In genomic region chr11:4185561-4185960, GRCh38 we compare ENCODE assay signal across 15 cellular contexts.
DNase-seq lines count a peak whose midpoint lies in the region; ATAC-seq and TF ChIP-seq lines count a peak whose summit lies in the region.
"Had no signal": no experiment of that assay in that cellular context is flagged by ENCODE, and none has a peak within 500 bp of the region (broad histone marks: within the 10 kb centered on the region; RNA-seq: fewer than 3 reads in every experiment).

No MANE protein-coding gene starts in this region.

- CTCF ChIA-PET in activated CD8-positive, alpha-beta T cell treated with anti-CD3 and anti-CD28 coated beads, Interleukin-2, amount 10 ng/mL, durations not matched to agents 7 days and 5 days (lab: Charles Lee): interaction anchor here (3.1 to 3.9 kb wide), 2 partner anchors 308 to 356 kb away, joined by 79 to 109 read pairs; partner anchors contain the start of gene OR52M1
- CTCF ChIA-PET in activated CD8-positive, alpha-beta T cell treated with anti-CD3 and anti-CD28 coated beads for 36 hours (lab: Charles Lee): interaction anchor here (1.2 to 3.1 kb wide), 5 partner anchors 7 to 451 kb away, joined by 3 to 107 read pairs (median 21); no protein-coding TSS in a partner anchor
- CTCF ChIA-PET in CD4-positive, alpha-beta T cell (lab: Charles Lee): no interaction called here

- no peak for TF ChIP-seq CTCF in activated CD8-positive, alpha-beta T cell treated with anti-CD3 and anti-CD28 coated beads for 36 hours (IDR thresholded peaks at IDR 0.05)
- TF ChIP-seq CTCF in CD4-positive, alpha-beta T cell (IDR thresholded peaks at IDR 0.05): no peak
- TF ChIP-seq CTCF in VCaP (conservative IDR thresholded peaks at IDR 0.05): no peak
- no peak for TF ChIP-seq CTCF in nephron progenitor cell (IDR thresholded peaks at IDR 0.05)
- TF ChIP-seq CTCF in GM23338 (conservative IDR thresholded peaks at IDR 0.05; ENCODE audit: low read depth in 2 of 2): no peak

- peaks cover 17% of the 10 kb centered on the region for H3K4me1 Mint-ChIP-seq in activated CD8-positive, alpha-beta T cell treated with anti-CD3 and anti-CD28 coated beads, Interleukin-2, amount 10 ng/mL, durations not matched to agents 7 days and 5 days (ENCODE audit: low read depth)
- H3K4me1 Mint-ChIP-seq in activated CD8-positive, alpha-beta T cell treated with anti-CD3 and anti-CD28 coated beads for 36 hours (ENCODE audit: low read depth): peaks cover 4% of the 10 kb centered on the region
- no peaks in the 10 kb centered on the region for H3K4me1 Mint-ChIP-seq in CD4-positive, alpha-beta T cell (ENCODE audit: low read depth)
- H3K4me1 Mint-ChIP-seq in nephron progenitor cell (peaks cover 5% of the 10 kb centered on the region), GM23338 (peaks cover 2% of the 10 kb centered on the region; the same call in 1 of the 3 replicates)

- no peaks in the 10 kb centered on the region for H3K9me2 ChIP-seq in GM23338 (ENCODE audit: insufficient read depth)

- intact Hi-C loops in activated CD8-positive, alpha-beta T cell treated with anti-CD3 and anti-CD28 coated beads for 36 hours (cut with micrococcal nuclease): loop anchor here (5.0 kb wide), 1 partner anchor 307 kb away; no protein-coding TSS in a partner anchor
- intact Hi-C loops in CD4-positive, alpha-beta T cell (cut with DNase I, micrococcal nuclease): loop anchor here in 1 of 2 experiments (5.0 to 10.0 kb wide), 5 partner anchors 452 to 1699 kb away; partner anchors contain the start of genes OR51D1, OR51M1, OR52E4 and OR52N2

- no peak overlapping the region for H2AFZ ChIP-seq in GM23338

- H3K4me2 ChIP-seq in GM23338: no peak overlapping the region

- H3K36me3 Mint-ChIP-seq in activated CD8-positive, alpha-beta T cell treated with anti-CD3 and anti-CD28 coated beads, Interleukin-2, amount 10 ng/mL, durations not matched to agents 7 days and 5 days (ENCODE audit: low read depth): no peaks in the 10 kb centered on the region
- no peaks in the 10 kb centered on the region for H3K36me3 Mint-ChIP-seq in activated CD8-positive, alpha-beta T cell treated with anti-CD3 and anti-CD28 coated beads for 36 hours (ENCODE audit: low read depth)
- H3K36me3 Mint-ChIP-seq in CD4-positive, alpha-beta T cell (ENCODE audit: low read depth): no peaks in the 10 kb centered on the region
- H3K36me3 Mint-ChIP-seq in nephron progenitor cell (ENCODE audit: low read depth) (no peaks in the 10 kb centered on the region), GM23338 (ENCODE audit: low read depth) (no peaks in the 10 kb centered on the region)
- H3K36me3 Mint-ChIP-seq: CD4-positive, alpha-beta memory T cell had no signal

- no peaks in the 10 kb centered on the region for H4K20me1 ChIP-seq in GM23338 (replicated peaks; ENCODE audit: insufficient read depth)

- H3K4me3 ChIP-seq in GM23338: no peak overlapping the region

- H3K27ac ChIP-seq in CD4-positive, alpha-beta T cell (ENCODE audit: low read depth, low read length): no peak overlapping the region
- H3K27ac ChIP-seq in VCaP: peak overlapping the region; percentile 57; the same call in 1 of the 2 replicates
- no peak overlapping the region for H3K27ac ChIP-seq in GM23338 (ENCODE audit: low read depth)
- H3K27ac ChIP-seq: HL-60 had no signal

- no peaks in the 10 kb centered on the region for H3K9me3 Mint-ChIP-seq in activated CD8-positive, alpha-beta T cell treated with anti-CD3 and anti-CD28 coated beads, Interleukin-2, amount 10 ng/mL, durations not matched to agents 7 days and 5 days (ENCODE audit: insufficient read depth)
- no peaks in the 10 kb centered on the region for H3K9me3 Mint-ChIP-seq in activated CD8-positive, alpha-beta T cell treated with anti-CD3 and anti-CD28 coated beads for 36 hours
- no peaks in the 10 kb centered on the region for H3K9me3 Mint-ChIP-seq in CD4-positive, alpha-beta T cell
- H3K9me3 Mint-ChIP-seq in nephron progenitor cell: no peaks in the 10 kb centered on the region
- no peaks in the 10 kb centered on the region for H3K9me3 Mint-ChIP-seq in GM23338
- H3K9me3 Mint-ChIP-seq: CD4-positive, alpha-beta memory T cell; HFFc6 had no signal

- peak; percentile 36 for DNase-seq in activated CD8-positive, alpha-beta T cell treated with anti-CD3 and anti-CD28 coated beads, Interleukin-2, amount 10 ng/mL, durations not matched to agents 7 days and 5 days
- no peak for DNase-seq in activated CD8-positive, alpha-beta T cell treated with anti-CD3 and anti-CD28 coated beads for 36 hours
- DNase-seq in CD4-positive, alpha-beta T cell: no peak
- no peak for DNase-seq in nephron progenitor cell
- DNase-seq in mesenteric fat pad (ENCODE audit: low spot score): no peak
- DNase-seq in GM23338 (ENCODE audit: low spot score): no peak
- DNase-seq: ACHN; C1 segment of cervical spinal cord; CD4-positive, alpha-beta memory T cell; DMS79; HCEC 1CT; HFFc6 had no signal

- no peaks in the 10 kb centered on the region for H3F3A ChIP-seq in GM23338 (replicated peaks; ENCODE audit: low read depth)

- H3K27me3 ChIP-seq in CD4-positive, alpha-beta T cell (ENCODE audit: control insufficient read depth, insufficient read depth, low read length): no peaks in the 10 kb centered on the region
- peaks cover 6% of the 10 kb centered on the region; the same call in 1 of the 2 replicates for H3K27me3 ChIP-seq in GM23338 (ENCODE audit: insufficient read depth)

- no peaks in the 10 kb centered on the region for H3K36me3 ChIP-seq in GM23338 (ENCODE audit: insufficient read depth)

- H3K27me3 Mint-ChIP-seq in activated CD8-positive, alpha-beta T cell treated with anti-CD3 and anti-CD28 coated beads, Interleukin-2, amount 10 ng/mL, durations not matched to agents 7 days and 5 days (ENCODE audit: low read depth): peaks cover 7% of the 10 kb centered on the region
- H3K27me3 Mint-ChIP-seq in activated CD8-positive, alpha-beta T cell treated with anti-CD3 and anti-CD28 coated beads for 36 hours: peaks cover 2% of the 10 kb centered on the region
- no peaks in the 10 kb centered on the region for H3K27me3 Mint-ChIP-seq in CD4-positive, alpha-beta T cell
- H3K27me3 Mint-ChIP-seq in nephron progenitor cell (ENCODE audit: low read depth, poor library complexity) (peaks cover 21% of the 10 kb centered on the region), GM23338 (ENCODE audit: insufficient read depth, low read depth, poor library complexity) (peaks cover 11% of the 10 kb centered on the region)
- H3K27me3 Mint-ChIP-seq: CD4-positive, alpha-beta memory T cell had no signal

- no peak overlapping the region for H3K27ac Mint-ChIP-seq in activated CD8-positive, alpha-beta T cell treated with anti-CD3 and anti-CD28 coated beads, Interleukin-2, amount 10 ng/mL, durations not matched to agents 7 days and 5 days
- no peak overlapping the region for H3K27ac Mint-ChIP-seq in activated CD8-positive, alpha-beta T cell treated with anti-CD3 and anti-CD28 coated beads for 36 hours
- no peak overlapping the region for H3K27ac Mint-ChIP-seq in CD4-positive, alpha-beta T cell
- H3K27ac Mint-ChIP-seq in nephron progenitor cell (no peak overlapping the region), GM23338 (no peak overlapping the region)
- H3K27ac Mint-ChIP-seq: CD4-positive, alpha-beta memory T cell; HFFc6 had no signal

- H3K4me1 ChIP-seq in GM23338 (ENCODE audit: insufficient read depth): 0 out of 2 replicates have a peak, but pooled peaks cover 3% of the 10 kb centered on the region

- H3K9me3 ChIP-seq in CD4-positive, alpha-beta T cell (ENCODE audit: control insufficient read depth, low read length): no peaks in the 10 kb centered on the region

- H3K4me3 Mint-ChIP-seq in activated CD8-positive, alpha-beta T cell treated with anti-CD3 and anti-CD28 coated beads, Interleukin-2, amount 10 ng/mL, durations not matched to agents 7 days and 5 days: no peak overlapping the region
- no peak overlapping the region for H3K4me3 Mint-ChIP-seq in activated CD8-positive, alpha-beta T cell treated with anti-CD3 and anti-CD28 coated beads for 36 hours
- peak overlapping the region; percentile 13 for H3K4me3 Mint-ChIP-seq in CD4-positive, alpha-beta T cell
- peak overlapping the region; percentile 46 for H3K4me3 Mint-ChIP-seq in nephron progenitor cell
- no peak overlapping the region for H3K4me3 Mint-ChIP-seq in GM23338
- H3K4me3 Mint-ChIP-seq: HFFc6 had no signal

- no peak for ATAC-seq in activated CD8-positive, alpha-beta T cell treated with anti-CD3 and anti-CD28 coated beads, Interleukin-2, amount 10 ng/mL, durations not matched to agents 7 days and 5 days
- no peak for ATAC-seq in activated CD8-positive, alpha-beta T cell treated with anti-CD3 and anti-CD28 coated beads for 36 hours
- no peak for ATAC-seq in CD4-positive, alpha-beta T cell (ENCODE audit: poor library complexity)
- ATAC-seq in GM21367 (IDR thresholded peaks at IDR 0.05; ENCODE audit: unreplicated experiment): no peak
- ATAC-seq in GM23338: no peak

- H3K79me2 ChIP-seq in GM23338 (replicated peaks; ENCODE audit: insufficient read depth): no peaks in the 10 kb centered on the region

- POLR2A ChIA-PET in activated CD8-positive, alpha-beta T cell treated with anti-CD3 and anti-CD28 coated beads, Interleukin-2, amount 10 ng/mL, durations not matched to agents 7 days and 5 days (lab: Charles Lee): no interaction called here
- POLR2A ChIA-PET in activated CD8-positive, alpha-beta T cell treated with anti-CD3 and anti-CD28 coated beads for 36 hours (lab: Charles Lee): no interaction called here
- POLR2A ChIA-PET in CD4-positive, alpha-beta T cell (lab: Charles Lee): no interaction called here

TF ChIP-seq in GM23338, 12 proteins besides CTCF, POLR2A, EP300 and RAD21 (continues in another document):
- no peak for TF ChIP-seq STAT1 (IDR thresholded peaks at IDR 0.05; ENCODE audit: unreplicated experiment)
- TF ChIP-seq CREB1 (CRISPR knock-in tag; IDR thresholded peaks at IDR 0.05; ENCODE audit: low read depth): no peak
- TF ChIP-seq EZH2phosphoT487 (IDR thresholded peaks at IDR 0.05; ENCODE audit: unreplicated experiment): no peak

Comparison
In these comparisons a context has a peak if more than half of its experiments do, and no peak if none do; other contexts are left out.
1. H3K4me3 Mint-ChIP-seq: peak in CD4-positive, alpha-beta T cell (single experiment) and nephron progenitor cell (single experiment); none in activated CD8-positive, alpha-beta T cell treated with anti-CD3 and anti-CD28 coated beads, Interleukin-2, amount 10 ng/mL, durations not matched to agents 7 days and 5 days (single experiment), activated CD8-positive, alpha-beta T cell treated with anti-CD3 and anti-CD28 coated beads for 36 hours (single experiment) and GM23338 (single experiment).